ENCODE assay signal across 11 cellular contexts in genomic region chr17:29177541-29177870, GRCh38. TPM values are rescaled to one million over a fixed set of nuclear protein-coding genes. Genes with fewer than 3 reads are reported as not detected.
DNase-seq lines count a peak whose midpoint lies in the region; ATAC-seq, FAIRE-seq and TF ChIP-seq lines count a peak whose summit lies in the region.
"Had no signal": no experiment of that assay in that cellular context is flagged by ENCODE, and none has a peak within 500 bp of the region (broad histone marks: within the 10 kb centered on the region; RNA-seq: fewer than 3 reads in every experiment).

No MANE protein-coding gene starts in this region.

- peaks cover 49% of the 10 kb centered on the region for H3K4me1 Mint-ChIP-seq in stimulated activated naive CD8-positive, alpha-beta T cell treated with anti-CD3 and anti-CD28 coated beads, Interleukin-15, amount 100 ng/mL, for 72 hours

- TF ChIP-seq POLR2A in HepG2 (IDR thresholded peaks at IDR 0.05; ENCODE audit: insufficient read depth in 1 of 2, low read depth in 2 of 2, low read length in 2 of 2) = no peak

- H2AFZ ChIP-seq in SK-N-SH (ENCODE audit: low read depth) (no peak overlapping the region), HepG2 (ENCODE audit: low read length) (no peak overlapping the region)

- H3K27me3 ChIP-seq in SK-N-SH (ENCODE audit: insufficient read depth) (no peaks in the 10 kb centered on the region), HepG2 (ENCODE audit: control insufficient read depth in 1 of 2, insufficient read depth in 2 of 2, low read length in 2 of 2) (no peaks in the 10 kb centered on the region; a peak in 1 of 5 replicates)

- DNase-seq in SK-N-SH (no peak), HepG2 (ENCODE audit: low spot score) (no peak), amniotic stem cell (lab: John Stamatoyannopoulos, UW) (no peak), DMS 273 treated with DMSO at 0.1 percent for 48 hours (lab: John Stamatoyannopoulos, UW) (no peak), UCSD-AML1 (lab: John Stamatoyannopoulos, UW; ENCODE audit: unreplicated experiment) (no peak)
- no peak for DNase-seq in activated naive CD4-positive, alpha-beta T cell treated with anti-CD3 and anti-CD28 coated beads, Interleukin-2, amount 50 U/mL, for 72 hours (ENCODE audit: low spot score in 2 of 2)
- no peak for DNase-seq in stimulated activated naive CD8-positive, alpha-beta T cell treated with anti-CD3 and anti-CD28 coated beads, Interleukin-15, amount 100 ng/mL, for 72 hours
- DNase-seq: activated B cell treated with CpG ODN at 0.5 μM for 24 hours; effector memory CD4-positive, alpha-beta T cell had no signal

- TF ChIP-seq EP300 in SK-N-SH (IDR thresholded peaks at IDR 0.05; ENCODE audit: borderline replicate concordance in 1 of 2, low read depth in 1 of 2, low read length in 1 of 2) (no peak), HepG2 (IDR thresholded peaks at IDR 0.05; ENCODE audit: low read depth in 2 of 2, low read length in 2 of 2) (no peak), HepG2 (CRISPR knock-in tag; IDR thresholded peaks at IDR 0.05; ENCODE audit: borderline replicate concordance) (no peak)

- no peak for TF ChIP-seq RAD21 in SK-N-SH (IDR thresholded peaks at IDR 0.05; ENCODE audit: low read length)
- no peak for TF ChIP-seq RAD21 in HepG2 (CRISPR knock-in tag; IDR thresholded peaks at IDR 0.05)

- no peaks in the 10 kb centered on the region for H3K36me3 Mint-ChIP-seq in activated naive CD4-positive, alpha-beta T cell treated with anti-CD3 and anti-CD28 coated beads, Interleukin-2, amount 50 U/mL, for 72 hours

- intact Hi-C loops in HepG2 (cut with micrococcal nuclease; ENCODE audit: unreplicated experiment) = no loop called here

- no peak for FAIRE-seq in HepG2 (lab: Jason Lieb, UNC)
- FAIRE-seq: A204.1 had no signal

- H4K20me1 ChIP-seq in SK-N-SH (ENCODE audit: insufficient read depth) = no peaks in the 10 kb centered on the region
- H4K20me1 ChIP-seq in HepG2 (ENCODE audit: insufficient read depth, low read length) = no peaks in the 10 kb centered on the region

- H3K9ac ChIP-seq in SK-N-SH (no peak overlapping the region), HepG2 (ENCODE audit: insufficient read depth, low read depth, low read length) (peak overlapping the region; percentile 93)

- peaks cover 3% of the 10 kb centered on the region for H3F3A ChIP-seq in SK-N-SH (replicated peaks; ENCODE audit: insufficient read depth)

- WGBS in SK-N-SH (ENCODE audit: low lambda C conversion rate) = 81% methylated on average over 3 of the region's 3 CpGs
- WGBS in HepG2 (ENCODE audit: low lambda C conversion rate) = 0% methylated on average over 3 of the region's 3 CpGs

- POLR2A ChIA-PET in SK-N-SH (lab: Yijun Ruan, JAX) = no interaction called here
- POLR2A ChIA-PET in HepG2 (lab: Yijun Ruan, JAX) = interaction anchor here (1.0 to 6.6 kb wide), 17 partner anchors 9 to 458 kb away, joined by 3 to 618 read pairs (median 7); partner anchors contain the start of genes NUFIP2, PHF12, PIPOX and RPL23A

- BruUV-seq in HepG2 (replicated peaks; lab: Mats Ljungman, UMichigan) = no TSS peak

- no peak overlapping the region for H3K4me3 ChIP-seq in SK-N-SH (ENCODE audit: low read depth in 2 of 2, low read length in 1 of 2)
- H3K4me3 ChIP-seq in HepG2 (replicated peaks in 1 of 3; ENCODE audit: insufficient read depth in 1 of 3, low read depth in 2 of 3, low read length in 3 of 3) = peak overlapping the region; percentile 62 to 88 (median 86)

- H3K79me2 ChIP-seq in SK-N-SH (ENCODE audit: insufficient read depth) (peaks cover 23% of the 10 kb centered on the region; the same call in 1 of the 2 replicates), HepG2 (ENCODE audit: insufficient read depth, low read length) (peaks cover 42% of the 10 kb centered on the region)

- H3K36me3 ChIP-seq in SK-N-SH (replicated peaks in 1 of 2; ENCODE audit: control insufficient read depth in 1 of 2, insufficient read depth in 2 of 2, low read length in 1 of 2) (no peaks in the 10 kb centered on the region), HepG2 (replicated peaks in 1 of 2; ENCODE audit: control insufficient read depth in 1 of 2, insufficient read depth in 2 of 2, low read length in 2 of 2) (no peaks in the 10 kb centered on the region)

- no peaks in the 10 kb centered on the region for H3K9me3 ChIP-seq in SK-N-SH
- no peaks in the 10 kb centered on the region for H3K9me3 ChIP-seq in HepG2 (ENCODE audit: low read length)

- in situ Hi-C loops in HepG2 (cut with HindIII; ENCODE audit: extremely low pct_ligation_motif_present, low pct_unique_long_range_greater_than_20kb) = no loop called here

- H3K27ac ChIP-seq in SK-N-SH (ENCODE audit: low read depth in 2 of 2, low read length in 1 of 2) (no peak overlapping the region), HepG2 (ENCODE audit: extremely low read length, insufficient read depth, low read length) (peak overlapping the region; percentile 98)

- 0 out of 2 replicates have a peak overlapping the region, but pooled peaks have one; percentile 11 for H3K4me2 ChIP-seq in SK-N-SH
- peak overlapping the region; percentile 98 for H3K4me2 ChIP-seq in HepG2 (ENCODE audit: low read depth, low read length)

- H3K9me3 Mint-ChIP-seq in activated naive CD4-positive, alpha-beta T cell treated with anti-CD3 and anti-CD28 coated beads, Interleukin-2, amount 50 U/mL, for 72 hours = no peaks in the 10 kb centered on the region
- H3K9me3 Mint-ChIP-seq in stimulated activated naive CD8-positive, alpha-beta T cell treated with anti-CD3 and anti-CD28 coated beads, Interleukin-15, amount 100 ng/mL, for 72 hours = no peaks in the 10 kb centered on the region
- H3K9me3 Mint-ChIP-seq: activated B cell treated with CpG ODN at 0.5 μM for 24 hours had no signal

- CTCF ChIA-PET in SK-N-SH (lab: Yijun Ruan, JAX) = interaction anchor here (0.8 to 13.9 kb wide), 11 partner anchors 14 to 212 kb away, joined by 3 to 276 read pairs (median 3); no protein-coding TSS in a partner anchor
- CTCF ChIA-PET in HepG2 (lab: Yijun Ruan, JAX; ENCODE audit: low intra/inter-chr PET ratio, low total read pairs) = interaction anchor here (0.9 to 1.0 kb wide), 2 partner anchors 29 kb away, joined by 3 read pairs; no protein-coding TSS in a partner anchor

- peak overlapping the region; percentile 25 to 70 for H3K27ac Mint-ChIP-seq in activated naive CD4-positive, alpha-beta T cell treated with anti-CD3 and anti-CD28 coated beads, Interleukin-2, amount 50 U/mL, for 72 hours
- H3K27ac Mint-ChIP-seq in stimulated activated naive CD8-positive, alpha-beta T cell treated with anti-CD3 and anti-CD28 coated beads, Interleukin-15, amount 100 ng/mL, for 72 hours = no peak overlapping the region

- H3K27me3 Mint-ChIP-seq in stimulated activated naive CD8-positive, alpha-beta T cell treated with anti-CD3 and anti-CD28 coated beads, Interleukin-15, amount 100 ng/mL, for 72 hours = peaks cover 8% of the 10 kb centered on the region

- H3K9me2 ChIP-seq in SK-N-SH = no peaks in the 10 kb centered on the region

- H3K4me1 ChIP-seq in SK-N-SH (ENCODE audit: control insufficient read depth in 1 of 2, insufficient read depth in 2 of 2, low read depth in 1 of 2, low read length in 1 of 2) (peaks cover 17 to 36% of the 10 kb centered on the region in 2 experiments; a peak in 1 of 4 replicates), HepG2 (ENCODE audit: insufficient read depth, low read length) (peaks cover 43% of the 10 kb centered on the region)

- TF ChIP-seq CTCF in SK-N-SH (IDR thresholded peaks at IDR 0.05) = no peak
- TF ChIP-seq CTCF in HepG2 (CRISPR knock-in tag; IDR thresholded peaks at IDR 0.05) = no peak

- ATAC-seq in SK-N-SH treated with all-trans-retinoic acid at 6 μM for 48 hours (no peak), HepG2 (no peak)
- ATAC-seq in activated naive CD4-positive, alpha-beta T cell treated with anti-CD3 and anti-CD28 coated beads, Interleukin-2, amount 50 U/mL, for 72 hours = no peak
- ATAC-seq in stimulated activated naive CD8-positive, alpha-beta T cell treated with anti-CD3 and anti-CD28 coated beads, Interleukin-15, amount 100 ng/mL, for 72 hours = no peak

- peak overlapping the region; percentile 86 to 90 for H3K4me3 Mint-ChIP-seq in stimulated activated naive CD8-positive, alpha-beta T cell treated with anti-CD3 and anti-CD28 coated beads, Interleukin-15, amount 100 ng/mL, for 72 hours

TF ChIP-seq in SK-N-SH treated with all-trans-retinoic acid at 6 μM for 48 hours, 23 proteins besides CTCF, POLR2A, EP300 and RAD21 (continues in another document):
- TF ChIP-seq BACH2 (CRISPR knock-in tag; IDR thresholded peaks at IDR 0.05; ENCODE audit: borderline replicate concordance) (no peak), GLIS3 (CRISPR knock-in tag; IDR thresholded peaks at IDR 0.05) (no peak)

RNA-seq across cellular contexts. Expression of gene MYO18A, which starts 2.7 kb away (rescaled TPM):
- polyA plus RNA-seq in SK-N-SH (2012; rRNA removed) = 6.0 and 6.6 TPM in 2 replicates
- 5.2 and 5.3 TPM in 2 replicates for polyA plus RNA-seq in SK-N-SH (2012; cell fraction: cytosol; rRNA removed)
- polyA plus RNA-seq in SK-N-SH (2012; cell fraction: nucleus; rRNA removed) = 31.2 and 36.7 TPM in 2 replicates
- 10 to 100 TPM; 38.8 to 62.8 TPM for total RNA-seq in activated naive CD4-positive, alpha-beta T cell treated with anti-CD3 and anti-CD28 coated beads, Interleukin-2, amount 50 U/mL, for 72 hours
- total RNA-seq in HepG2 (2016; rRNA removed; fragmentation: Illumina TruSeq; extraction: Trizol) = 21.2 and 24.8 TPM in 2 replicates
- total RNA-seq in HepG2 (2016; cell fraction: cytosol; rRNA removed; fragmentation: Illumina TruSeq; extraction: Trizol; ENCODE audit: low read depth) = 4.9 and 7.5 TPM in 2 replicates
- 16.3 and 25.6 TPM in 2 replicates for total RNA-seq in HepG2 (2016; cell fraction: insoluble cytoplasmic fraction; rRNA removed; fragmentation: Illumina TruSeq; extraction: Trizol)
- total RNA-seq in HepG2 (2016; cell fraction: membrane; rRNA removed; fragmentation: Illumina TruSeq; extraction: Trizol) = 5.8 and 6.0 TPM in 2 replicates
- total RNA-seq in HepG2 (2016; cell fraction: nucleus; rRNA removed; fragmentation: Illumina TruSeq; extraction: Trizol) = 24.8 and 30.3 TPM in 2 replicates
- polyA plus RNA-seq in HepG2 (2011; rRNA removed) = 16.8 and 23.2 TPM in 2 replicates
- 8.3 and 9.6 TPM in 2 replicates for polyA plus RNA-seq in HepG2 (2011; cell fraction: cytosol; rRNA removed)
- 155 and 159 TPM in 2 replicates for polyA plus RNA-seq in HepG2 (2011; cell fraction: nucleus; rRNA removed)
- polyA plus RNA-seq in HepG2 (2012) = 42.0 and 44.5 TPM in 2 replicates
- 0.96 and 1.4 TPM in 2 replicates for polyA plus RNA-seq in HepG2 (2016; cell fraction: cytosol; fragmentation: Illumina TruSeq; extraction: Trizol; ENCODE audit: low read depth)
- 16.0 and 20.4 TPM in 2 replicates for polyA plus RNA-seq in HepG2 (2016; cell fraction: insoluble cytoplasmic fraction; fragmentation: Illumina TruSeq; extraction: Trizol; ENCODE audit: low read depth)
- 2.4 and 3.0 TPM in 2 replicates for polyA plus RNA-seq in HepG2 (2016; cell fraction: membrane; fragmentation: Illumina TruSeq; extraction: Trizol; ENCODE audit: low read depth)
- polyA plus RNA-seq in HepG2 (2016; cell fraction: nucleus; fragmentation: Illumina TruSeq; extraction: Trizol; ENCODE audit: insufficient read depth, low read depth) = 72.8 and 77.7 TPM in 2 replicates
- 39.4 and 67.1 TPM in 2 replicates for polyA minus RNA-seq in HepG2 (2011; rRNA and poly(A)+ RNA removed; ENCODE audit: low replicate concordance)
- polyA minus RNA-seq in HepG2 (2011; cell fraction: cytosol; rRNA and poly(A)+ RNA removed) = 13.7 and 17.4 TPM in 2 replicates
- polyA minus RNA-seq in HepG2 (2011; cell fraction: nucleus; rRNA and poly(A)+ RNA removed) = 65.8 and 83.4 TPM in 2 replicates

Comparison
In these comparisons a context has a peak if more than half of its experiments do, and no peak if none do; other contexts are left out.
1. H3K4me3 ChIP-seq: peak in HepG2 (3 of 3); none in SK-N-SH (0 of 2).
2. H3K27ac Mint-ChIP-seq: peak in activated naive CD4-positive, alpha-beta T cell treated with anti-CD3 and anti-CD28 coated beads, Interleukin-2, amount 50 U/mL, for 72 hours (2 of 2); none in stimulated activated naive CD8-positive, alpha-beta T cell treated with anti-CD3 and anti-CD28 coated beads, Interleukin-15, amount 100 ng/mL, for 72 hours (0 of 2).